32 cellular contexts compared by ENCODE assay signal in genomic region chr2:15279181-15279876, GRCh38.
"Had no signal": no experiment of that assay in that cellular context is flagged by ENCODE, and none has a peak within 500 bp of the region (broad histone marks: within the 10 kb centered on the region; RNA-seq: fewer than 3 reads in every experiment).

No MANE protein-coding gene starts in this region.

- H3K4me1 ChIP-seq: breast epithelium, esophagus muscularis mucosa, foreskin keratinocyte, heart right ventricle, neural progenitor cell, parathyroid adenoma, psoas muscle, right atrium auricular region, spleen, tibial nerve had no signal

- H3K27ac Mint-ChIP-seq: activated CD4-positive, alpha-beta memory T cell treated with anti-CD3 and anti-CD28 coated beads, Interleukin-2, amount 10 ng/mL, durations not matched to agents 7 days and 5 days; activated CD4-positive, alpha-beta T cell treated with anti-CD3 and anti-CD28 coated beads, Interleukin-2, amount 10 ng/mL, durations not matched to agents 7 days and 5 days; activated naive CD4-positive, alpha-beta T cell treated with anti-CD3 and anti-CD28 coated beads, Interleukin-2, amount 50 U/mL, for 24 hours; activated naive CD8-positive, alpha-beta T cell treated with anti-CD3 and anti-CD28 coated beads, Interleukin-2, amount 50 U/mL, for 24 hours; activated T-helper 2 cell treated with anti-CD3 and anti-CD28 coated beads, Interferon-gamma antibody, Interleukin-2, Interleukin-4, amounts not matched to agents 10 μg/mL and 5 μg/mL and 100 μg/mL, durations not matched to agents 14 hours and 24 hours and 36 hours; neural progenitor cell; T-helper 1 cell treated with Interleukin-12 subunit alpha and Interleukin-12 subunit beta and Interleukin-4 antibody, amounts not matched to agents 30 μg/mL and 1 μg/mL, for 36 hours had no signal

- H3K79me2 ChIP-seq: parathyroid adenoma had no signal

- H3K9me3 ChIP-seq: breast epithelium, esophagus muscularis mucosa, heart right ventricle, psoas muscle, right atrium auricular region, spleen, tibial nerve had no signal

- H3K36me3 ChIP-seq: neural progenitor cell had no signal

- H3K27ac ChIP-seq: breast epithelium, esophagus muscularis mucosa, foreskin keratinocyte, heart right ventricle, neural progenitor cell, parathyroid adenoma, psoas muscle, right atrium auricular region, spleen, tibial nerve, WERI-Rb-1 had no signal

- H3K27me3 Mint-ChIP-seq: activated CD4-positive, alpha-beta memory T cell treated with anti-CD3 and anti-CD28 coated beads, Interleukin-2, amount 10 ng/mL, durations not matched to agents 7 days and 5 days; activated CD4-positive, alpha-beta T cell treated with anti-CD3 and anti-CD28 coated beads, Interleukin-2, amount 10 ng/mL, durations not matched to agents 7 days and 5 days; activated naive CD4-positive, alpha-beta T cell treated with anti-CD3 and anti-CD28 coated beads, Interleukin-2, amount 50 U/mL, for 24 hours; activated naive CD8-positive, alpha-beta T cell treated with anti-CD3 and anti-CD28 coated beads, Interleukin-2, amount 50 U/mL, for 24 hours; naive B cell had no signal

- H2AFZ ChIP-seq: neural progenitor cell, parathyroid adenoma had no signal

- H3K9me3 Mint-ChIP-seq: activated CD4-positive, alpha-beta memory T cell treated with anti-CD3 and anti-CD28 coated beads, Interleukin-2, amount 10 ng/mL, durations not matched to agents 7 days and 5 days; activated CD4-positive, alpha-beta T cell treated with anti-CD3 and anti-CD28 coated beads, Interleukin-2, amount 10 ng/mL, durations not matched to agents 7 days and 5 days; activated naive CD4-positive, alpha-beta T cell treated with anti-CD3 and anti-CD28 coated beads, Interleukin-2, amount 50 U/mL, for 24 hours; activated naive CD8-positive, alpha-beta T cell treated with anti-CD3 and anti-CD28 coated beads, Interleukin-2, amount 50 U/mL, for 24 hours; activated T-cell treated with anti-CD3 and anti-CD28 coated beads, Interleukin-2, amount 50 U/mL, for 4 hours; activated T-helper 2 cell treated with anti-CD3 and anti-CD28 coated beads, Interferon-gamma antibody, Interleukin-2, Interleukin-4, amounts not matched to agents 10 μg/mL and 5 μg/mL and 100 μg/mL, durations not matched to agents 14 hours and 24 hours and 36 hours; naive B cell; neural progenitor cell; T-helper 1 cell treated with Interleukin-12 subunit alpha and Interleukin-12 subunit beta and Interleukin-4 antibody, amounts not matched to agents 30 μg/mL and 1 μg/mL, for 36 hours had no signal

- ATAC-seq: activated CD4-positive, CD25-positive, alpha-beta regulatory T cell treated with anti-CD3 and anti-CD28 coated beads, Interleukin-2, amount 50 U/mL, for 24 hours; activated naive CD8-positive, alpha-beta T cell treated with anti-CD3 and anti-CD28 coated beads, Interleukin-2, amount 50 U/mL, for 24 hours; activated T-cell treated with anti-CD3 and anti-CD28 coated beads, Interleukin-2, amount 50 U/mL, for 4 hours; foreskin keratinocyte; heart right ventricle; left colon; psoas muscle had no signal

- H3K4me3 ChIP-seq: breast epithelium, esophagus muscularis mucosa, heart right ventricle, neural progenitor cell, psoas muscle, right atrium auricular region, spleen, tibial nerve had no signal

- H3K9ac ChIP-seq: neural progenitor cell, parathyroid adenoma had no signal

- FAIRE-seq: TTC549 had no signal

- H3K27me3 ChIP-seq: breast epithelium, esophagus muscularis mucosa, foreskin keratinocyte, heart right ventricle, neural progenitor cell, right atrium auricular region, spleen, tibial nerve had no signal

- H3K4me1 Mint-ChIP-seq: activated CD4-positive, alpha-beta memory T cell treated with anti-CD3 and anti-CD28 coated beads, Interleukin-2, amount 10 ng/mL, durations not matched to agents 7 days and 5 days; activated CD4-positive, alpha-beta T cell treated with anti-CD3 and anti-CD28 coated beads, Interleukin-2, amount 10 ng/mL, durations not matched to agents 7 days and 5 days; activated naive CD4-positive, alpha-beta T cell treated with anti-CD3 and anti-CD28 coated beads, Interleukin-2, amount 50 U/mL, for 24 hours; activated naive CD8-positive, alpha-beta T cell treated with anti-CD3 and anti-CD28 coated beads, Interleukin-2, amount 50 U/mL, for 24 hours; naive B cell; neural progenitor cell had no signal

- H3K4me3 Mint-ChIP-seq: activated CD4-positive, alpha-beta memory T cell treated with anti-CD3 and anti-CD28 coated beads, Interleukin-2, amount 10 ng/mL, durations not matched to agents 7 days and 5 days; activated CD4-positive, alpha-beta T cell treated with anti-CD3 and anti-CD28 coated beads, Interleukin-2, amount 10 ng/mL, durations not matched to agents 7 days and 5 days; activated naive CD4-positive, alpha-beta T cell treated with anti-CD3 and anti-CD28 coated beads, Interleukin-2, amount 50 U/mL, for 24 hours; activated naive CD8-positive, alpha-beta T cell treated with anti-CD3 and anti-CD28 coated beads, Interleukin-2, amount 50 U/mL, for 24 hours; activated T-cell treated with anti-CD3 and anti-CD28 coated beads, Interleukin-2, amount 50 U/mL, for 4 hours; naive B cell; neural progenitor cell; T-helper 1 cell treated with Interleukin-12 subunit alpha and Interleukin-12 subunit beta and Interleukin-4 antibody, amounts not matched to agents 30 μg/mL and 1 μg/mL, for 36 hours had no signal

- DNase-seq: activated CD4-positive, alpha-beta memory T cell treated with anti-CD3 and anti-CD28 coated beads, Interleukin-2, amount 10 ng/mL, durations not matched to agents 7 days and 5 days; activated CD4-positive, alpha-beta T cell treated with anti-CD3 and anti-CD28 coated beads, Interleukin-2, amount 10 ng/mL, durations not matched to agents 7 days and 5 days; activated CD8-positive, alpha-beta memory T cell treated with anti-CD3 and anti-CD28 coated beads, Interleukin-2, amount 50 U/mL, for 48 hours; activated naive CD8-positive, alpha-beta T cell treated with anti-CD3 and anti-CD28 coated beads, Interleukin-2, amount 50 U/mL, for 24 hours; activated T-cell treated with anti-CD3 and anti-CD28 coated beads, Interleukin-2, amount 50 U/mL, for 4 hours; amygdala; central memory CD4-positive, alpha-beta T cell; dermis blood vessel endothelial cell; effector CD4-positive, alpha-beta T cell; foreskin keratinocyte; heart right ventricle; islet precursor cell; left colon; mammary epithelial cell; naive B cell; occipital lobe; psoas muscle; spleen; stimulated activated naive CD4-positive, alpha-beta T cell; T-helper 9 cell; WERI-Rb-1 had no signal

- H3K4me2 ChIP-seq: neural progenitor cell had no signal
